ENCODE assay signal across 8 cellular contexts in the genomic region with DNA sequence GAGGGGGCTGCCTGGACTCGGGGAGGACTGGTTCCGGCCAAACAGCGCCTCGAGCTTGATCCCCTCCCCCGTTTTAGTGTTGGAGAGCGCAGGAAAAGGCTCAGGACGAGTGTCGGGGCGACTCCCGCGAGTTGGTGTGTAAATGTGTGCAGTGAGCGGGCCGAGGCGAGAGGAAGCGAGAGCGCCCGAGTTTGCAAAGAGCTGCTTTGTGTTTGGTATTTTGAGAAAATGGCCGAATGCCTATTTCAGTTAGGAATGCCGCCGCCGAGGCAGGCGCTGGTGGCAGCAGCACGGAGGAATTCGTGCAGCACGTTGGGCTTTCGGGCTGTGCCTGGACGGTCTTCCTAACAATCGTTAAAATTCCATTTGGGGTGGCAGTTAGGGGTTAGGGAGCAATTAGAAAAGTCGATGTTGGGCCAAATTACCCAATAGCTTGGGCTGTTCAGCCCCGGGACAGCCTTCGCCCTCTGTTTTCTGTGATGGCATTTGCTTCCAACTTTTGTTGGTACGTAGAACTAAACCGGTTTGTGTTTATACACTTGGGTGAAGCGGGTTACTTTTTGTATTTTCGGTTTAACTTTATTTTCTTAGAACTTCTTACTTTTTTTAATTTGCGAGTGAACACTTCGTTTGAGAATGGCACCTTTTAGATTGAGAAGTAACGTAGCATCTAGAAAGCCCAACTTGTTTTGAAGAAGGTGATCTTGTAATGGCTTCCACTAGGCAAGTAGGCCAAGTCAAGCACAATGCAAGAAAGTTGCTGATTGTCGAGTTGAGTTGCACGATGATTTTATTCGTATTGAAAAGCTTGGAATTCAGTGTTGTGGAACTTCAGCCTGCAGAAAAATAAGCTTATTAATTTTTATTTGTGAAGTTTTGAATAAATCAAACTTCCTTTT. TPM values are rescaled to one million over a fixed set of nuclear protein-coding genes. Genes with fewer than 3 reads are reported as not detected.
DNase-seq lines count a peak whose midpoint lies in the region; ATAC-seq and TF ChIP-seq lines count a peak whose summit lies in the region.

No MANE protein-coding gene starts in this region.

- H3K27me3 ChIP-seq in GM23338 (ENCODE audit: insufficient read depth) (peaks cover 16% of the 10 kb centered on the region), KMS-11 (ENCODE audit: insufficient read depth, low read depth) (peaks cover 3% of the 10 kb centered on the region; the same call in 1 of the 2 replicates)

- H4K20me1 ChIP-seq in GM23338 (replicated peaks; ENCODE audit: insufficient read depth) (peaks cover 10% of the 10 kb centered on the region), KMS-11 (ENCODE audit: insufficient read depth) (no peaks in the 10 kb centered on the region)

- no peaks in the 10 kb centered on the region for H3K9me2 ChIP-seq in GM23338 (ENCODE audit: insufficient read depth)

- peak; percentile 10 for DNase-seq in NCI-H1694 treated with DMSO at 0.1 percent for 48 hours (lab: John Stamatoyannopoulos, UW)
- DNase-seq in NCI-H1694 (lab: John Stamatoyannopoulos, UW), result no peak
- peak; percentile 81 for DNase-seq in GM23338 (ENCODE audit: low spot score)
- peak; percentile 35 for DNase-seq in effector CD4-positive, alpha-beta T cell
- peak; percentile 38 to 91 for DNase-seq in lower leg skin (ENCODE audit: low spot score in 2 of 2)
- peak in 1 of 2 donors; percentile 28 for DNase-seq in stimulated activated effector memory CD8-positive, alpha-beta T cell treated with anti-CD3 and anti-CD28 coated beads, Interleukin-12 subunit alpha, Interleukin-12 subunit beta, amount 100 ng/mL, for 72 hours (ENCODE audit: low spot score in 2 of 2)

- no peak overlapping the region for H2AFZ ChIP-seq in GM23338
- peak overlapping the region; percentile 80 for H2AFZ ChIP-seq in KMS-11 (ENCODE audit: low read depth)

- TF ChIP-seq CTCF in GM23338 (conservative IDR thresholded peaks at IDR 0.05; ENCODE audit: low read depth in 2 of 2) (no peak), KMS-11 (conservative IDR thresholded peaks at IDR 0.05; ENCODE audit: low read depth, low read length) (no peak), WI38 (IDR thresholded peaks at IDR 0.05; ENCODE audit: low read depth, low read length) (no peak), lower leg skin (IDR thresholded peaks at IDR 0.05) (no peak)

- peaks cover 14% of the 10 kb centered on the region for H3K36me3 ChIP-seq in GM23338 (ENCODE audit: insufficient read depth)
- H3K36me3 ChIP-seq in KMS-11 (ENCODE audit: insufficient read depth), result peaks cover 5% of the 10 kb centered on the region; the same call in 1 of the 2 replicates

- no peaks in the 10 kb centered on the region; the same call in 1 of the 3 replicates for H3K9me3 Mint-ChIP-seq in GM23338
- H3K9me3 Mint-ChIP-seq in stimulated activated effector memory CD8-positive, alpha-beta T cell treated with anti-CD3 and anti-CD28 coated beads, Interleukin-12 subunit alpha, Interleukin-12 subunit beta, amount 100 ng/mL, for 72 hours, result no peaks in the 10 kb centered on the region

- TF ChIP-seq POLR2A in lower leg skin (IDR thresholded peaks at IDR 0.05), result no peak

- H3K27ac ChIP-seq in GM23338 (ENCODE audit: low read depth), result peak overlapping the region; percentile 84
- H3K27ac ChIP-seq in KMS-11, result peak overlapping the region; percentile 91

- 0 out of 2 replicates have a peak, but pooled peaks cover 5% of the 10 kb centered on the region for H3F3A ChIP-seq in GM23338 (replicated peaks; ENCODE audit: low read depth)

- H3K4me3 Mint-ChIP-seq in GM23338, result peak overlapping the region; percentile 99
- peak overlapping the region; percentile 88 for H3K4me3 Mint-ChIP-seq in stimulated activated effector memory CD8-positive, alpha-beta T cell treated with anti-CD3 and anti-CD28 coated beads, Interleukin-12 subunit alpha, Interleukin-12 subunit beta, amount 100 ng/mL, for 72 hours

- H3K4me1 Mint-ChIP-seq in GM23338, result peaks cover 42% of the 10 kb centered on the region
- peaks cover 40% of the 10 kb centered on the region for H3K4me1 Mint-ChIP-seq in stimulated activated effector memory CD8-positive, alpha-beta T cell treated with anti-CD3 and anti-CD28 coated beads, Interleukin-12 subunit alpha, Interleukin-12 subunit beta, amount 100 ng/mL, for 72 hours

- H3K27me3 Mint-ChIP-seq in GM23338 (ENCODE audit: insufficient read depth, low read depth, poor library complexity), result peaks cover 26% of the 10 kb centered on the region

- H3K36me3 Mint-ChIP-seq in GM23338 (ENCODE audit: low read depth), result peaks cover 30% of the 10 kb centered on the region
- peaks cover 53% of the 10 kb centered on the region for H3K36me3 Mint-ChIP-seq in stimulated activated effector memory CD8-positive, alpha-beta T cell treated with anti-CD3 and anti-CD28 coated beads, Interleukin-12 subunit alpha, Interleukin-12 subunit beta, amount 100 ng/mL, for 72 hours

- peaks cover 50% of the 10 kb centered on the region for H3K79me2 ChIP-seq in GM23338 (replicated peaks; ENCODE audit: insufficient read depth)
- H3K79me2 ChIP-seq in KMS-11 (ENCODE audit: insufficient read depth, low read depth), result peaks cover 54% of the 10 kb centered on the region

- peak overlapping the region; percentile 55 for H3K4me3 ChIP-seq in GM23338
- peak overlapping the region; percentile 72 for H3K4me3 ChIP-seq in KMS-11 (IDR thresholded peaks at IDR 0.05; ENCODE audit: insufficient read depth, low read depth, low read length)
- H3K4me3 ChIP-seq in WI38 (ENCODE audit: low read depth, low read length), result peak overlapping the region; percentile 88
- peak overlapping the region; percentile 89 for H3K4me3 ChIP-seq in lower leg skin (ENCODE audit: low read depth, poor library complexity, severe bottlenecking)

- peak; percentile 1 for ATAC-seq in GM23338
- peak; percentile 49 for ATAC-seq in stimulated activated effector memory CD8-positive, alpha-beta T cell treated with anti-CD3 and anti-CD28 coated beads, Interleukin-12 subunit alpha, Interleukin-12 subunit beta, amount 100 ng/mL, for 72 hours

- H3K4me1 ChIP-seq in GM23338 (ENCODE audit: insufficient read depth) (peaks cover 35% of the 10 kb centered on the region), KMS-11 (ENCODE audit: low read depth, poor library complexity, severe bottlenecking) (peaks cover 46% of the 10 kb centered on the region)

- intact Hi-C loops in lower leg skin (cut with DNase I; ENCODE audit: low total_unique reads), result no loop called here

- peak overlapping the region; percentile 76 for H3K4me2 ChIP-seq in GM23338
- peak overlapping the region; percentile 96 for H3K4me2 ChIP-seq in KMS-11

- peak overlapping the region; percentile 91 for H3K9ac ChIP-seq in KMS-11

- peak overlapping the region; percentile 99 for H3K27ac Mint-ChIP-seq in GM23338
- peak overlapping the region; percentile 95 for H3K27ac Mint-ChIP-seq in stimulated activated effector memory CD8-positive, alpha-beta T cell treated with anti-CD3 and anti-CD28 coated beads, Interleukin-12 subunit alpha, Interleukin-12 subunit beta, amount 100 ng/mL, for 72 hours

- WGBS in lower leg skin, 2 donors, result 1% methylated on average over 40 to 41 of the region's 41 CpGs

TF ChIP-seq in GM23338, 12 proteins besides CTCF, POLR2A, EP300 and RAD21:
- TF ChIP-seq, protein P1, sequence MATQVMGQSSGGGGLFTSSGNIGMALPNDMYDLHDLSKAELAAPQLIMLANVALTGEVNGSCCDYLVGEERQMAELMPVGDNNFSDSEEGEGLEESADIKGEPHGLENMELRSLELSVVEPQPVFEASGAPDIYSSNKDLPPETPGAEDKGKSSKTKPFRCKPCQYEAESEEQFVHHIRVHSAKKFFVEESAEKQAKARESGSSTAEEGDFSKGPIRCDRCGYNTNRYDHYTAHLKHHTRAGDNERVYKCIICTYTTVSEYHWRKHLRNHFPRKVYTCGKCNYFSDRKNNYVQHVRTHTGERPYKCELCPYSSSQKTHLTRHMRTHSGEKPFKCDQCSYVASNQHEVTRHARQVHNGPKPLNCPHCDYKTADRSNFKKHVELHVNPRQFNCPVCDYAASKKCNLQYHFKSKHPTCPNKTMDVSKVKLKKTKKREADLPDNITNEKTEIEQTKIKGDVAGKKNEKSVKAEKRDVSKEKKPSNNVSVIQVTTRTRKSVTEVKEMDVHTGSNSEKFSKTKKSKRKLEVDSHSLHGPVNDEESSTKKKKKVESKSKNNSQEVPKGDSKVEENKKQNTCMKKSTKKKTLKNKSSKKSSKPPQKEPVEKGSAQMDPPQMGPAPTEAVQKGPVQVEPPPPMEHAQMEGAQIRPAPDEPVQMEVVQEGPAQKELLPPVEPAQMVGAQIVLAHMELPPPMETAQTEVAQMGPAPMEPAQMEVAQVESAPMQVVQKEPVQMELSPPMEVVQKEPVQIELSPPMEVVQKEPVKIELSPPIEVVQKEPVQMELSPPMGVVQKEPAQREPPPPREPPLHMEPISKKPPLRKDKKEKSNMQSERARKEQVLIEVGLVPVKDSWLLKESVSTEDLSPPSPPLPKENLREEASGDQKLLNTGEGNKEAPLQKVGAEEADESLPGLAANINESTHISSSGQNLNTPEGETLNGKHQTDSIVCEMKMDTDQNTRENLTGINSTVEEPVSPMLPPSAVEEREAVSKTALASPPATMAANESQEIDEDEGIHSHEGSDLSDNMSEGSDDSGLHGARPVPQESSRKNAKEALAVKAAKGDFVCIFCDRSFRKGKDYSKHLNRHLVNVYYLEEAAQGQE (IDR thresholded peaks at IDR 0.05; ENCODE audit: unreplicated experiment), result no peak
- no peak for TF ChIP-seq ZNF331 (CRISPR knock-in tag; IDR thresholded peaks at IDR 0.05; ENCODE audit: low read depth)
- TF ChIP-seq ZNF114 (CRISPR knock-in tag; IDR thresholded peaks at IDR 0.05), result no peak
- peak; percentile 14; the same call in 1 of the 2 replicates for TF ChIP-seq POLR2AphosphoS5 (IDR thresholded peaks at IDR 0.05; ENCODE audit: low read depth)

RNA-seq across cellular contexts. Expression of gene REST, which starts 1.6 kb away (rescaled TPM):
- 55.1 and 61.5 TPM in 2 replicates for total RNA-seq in GM23338 (2014; rRNA removed; shearing (Covaris generic))
- 34.2 and 44.7 TPM in 2 replicates for polyA plus RNA-seq in GM23338 (2016; fragmentation: Nextera tagmentation; extraction: Ambion mirVana)
- 10 to 100 TPM; 29.2 to 48.2 (median 41.7) TPM for total RNA-seq in lower leg skin
